8 cellular contexts compared by ENCODE assay signal in the genomic region with DNA sequence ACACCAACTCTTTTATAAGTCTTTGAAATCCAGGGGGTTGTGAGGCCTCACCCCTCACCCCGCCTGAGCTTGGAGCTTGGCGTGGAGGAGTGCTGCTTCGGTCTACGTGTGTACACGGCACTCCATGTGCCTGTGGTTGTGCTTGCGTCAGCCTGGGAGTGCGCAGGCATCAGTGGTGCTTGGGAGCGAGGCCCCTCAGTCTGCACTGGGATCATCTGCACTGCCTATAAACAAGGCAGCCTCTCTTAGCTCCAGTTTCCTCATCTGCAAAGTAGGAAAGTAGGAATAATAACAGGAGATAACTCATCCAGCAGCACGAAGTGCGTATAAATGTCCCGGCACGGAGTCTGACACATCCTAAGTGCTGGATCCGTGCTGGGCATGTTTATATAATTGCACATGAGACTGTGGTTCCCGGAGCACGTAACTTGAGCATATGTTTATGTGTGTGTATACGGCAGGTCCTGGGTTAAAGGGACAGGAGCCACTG. TPM values are rescaled to one million over a fixed set of nuclear protein-coding genes. Genes with fewer than 3 reads are reported as not detected.
A peak's percentile ranks its signal among the peaks of the same experiment; 100 is the strongest.
DNase-seq lines count a peak whose midpoint lies in the region; ATAC-seq, FAIRE-seq and TF ChIP-seq lines count a peak whose summit lies in the region.

No MANE protein-coding gene starts in this region.

- H3K27ac ChIP-seq in liver (ENCODE audit: low read depth in 1 of 2, low read length in 2 of 2) (peak overlapping the region; percentile 69 to 84), HepG2 (ENCODE audit: extremely low read length, insufficient read depth, low read length) (no peak overlapping the region), mucosa of rectum (ENCODE audit: low read depth in 2 of 2, low read length in 2 of 2) (peak overlapping the region; percentile 81 to 91), tibial artery (peak overlapping the region; percentile 99 to 100)

- no peaks in the 10 kb centered on the region for H3K9me3 ChIP-seq in liver (ENCODE audit: control insufficient read depth in 4 of 4, low read length in 3 of 4)
- H3K9me3 ChIP-seq in HepG2 (ENCODE audit: low read length), result no peaks in the 10 kb centered on the region
- H3K9me3 ChIP-seq in mucosa of rectum (ENCODE audit: control insufficient read depth in 2 of 2, low read length in 2 of 2), result no peaks in the 10 kb centered on the region
- no peaks in the 10 kb centered on the region for H3K9me3 ChIP-seq in tibial artery

- H3K9ac ChIP-seq in liver (ENCODE audit: low read depth in 1 of 2, low read length in 2 of 2), result peak overlapping the region; percentile 66 to 69
- no peak overlapping the region for H3K9ac ChIP-seq in HepG2 (ENCODE audit: insufficient read depth, low read depth, low read length)
- H3K9ac ChIP-seq in mucosa of rectum (ENCODE audit: low read depth in 1 of 2, low read length in 2 of 2), result peak overlapping the region; percentile 61 to 78

- peak overlapping the region; percentile 94 for H3K4me3 Mint-ChIP-seq in activated CD4-positive, alpha-beta T cell treated with anti-CD3 and anti-CD28 coated beads, Interleukin-2, amount 10 ng/mL, durations not matched to agents 7 days and 5 days
- no peak overlapping the region for H3K4me3 Mint-ChIP-seq in Calu3 (ENCODE audit: low read depth, unreplicated experiment)

- ATAC-seq in HepG2, result no peak
- peak; percentile 6 for ATAC-seq in HG03571 (IDR thresholded peaks at IDR 0.05; ENCODE audit: unreplicated experiment)

- POLR2A ChIA-PET in HepG2 (lab: Yijun Ruan, JAX), result no interaction called here
- POLR2A ChIA-PET in activated CD4-positive, alpha-beta T cell treated with anti-CD3 and anti-CD28 coated beads, Interleukin-2, amount 10 ng/mL, durations not matched to agents 7 days and 5 days (lab: Charles Lee), result no interaction called here

- no peaks in the 10 kb centered on the region for H3K79me2 ChIP-seq in HepG2 (ENCODE audit: insufficient read depth, low read length)

- H3K4me3 ChIP-seq in liver (ENCODE audit: low read depth in 1 of 3, low read length in 3 of 3), result peak overlapping the region in 2 of 3 donors; percentile 61 to 67
- no peak overlapping the region for H3K4me3 ChIP-seq in HepG2 (replicated peaks in 1 of 3; ENCODE audit: insufficient read depth in 1 of 3, low read depth in 2 of 3, low read length in 3 of 3)
- H3K4me3 ChIP-seq in mucosa of rectum (ENCODE audit: low read length in 2 of 2), result peak overlapping the region; percentile 66 to 79
- peak overlapping the region; percentile 85 to 92 for H3K4me3 ChIP-seq in tibial artery

- H4K20me1 ChIP-seq in HepG2 (ENCODE audit: insufficient read depth, low read length), result no peaks in the 10 kb centered on the region

- peaks cover 52% of the 10 kb centered on the region for H3K4me1 Mint-ChIP-seq in activated CD4-positive, alpha-beta T cell treated with anti-CD3 and anti-CD28 coated beads, Interleukin-2, amount 10 ng/mL, durations not matched to agents 7 days and 5 days
- H3K4me1 Mint-ChIP-seq in Calu3 (ENCODE audit: low read depth, unreplicated experiment), result no peaks in the 10 kb centered on the region

- H3K36me3 Mint-ChIP-seq in activated CD4-positive, alpha-beta T cell treated with anti-CD3 and anti-CD28 coated beads, Interleukin-2, amount 10 ng/mL, durations not matched to agents 7 days and 5 days (ENCODE audit: low read depth), result peaks cover 43% of the 10 kb centered on the region
- H3K36me3 Mint-ChIP-seq in Calu3 (ENCODE audit: insufficient read depth, unreplicated experiment), result no peaks in the 10 kb centered on the region

- peak overlapping the region; percentile 99 for H3K27ac Mint-ChIP-seq in activated CD4-positive, alpha-beta T cell treated with anti-CD3 and anti-CD28 coated beads, Interleukin-2, amount 10 ng/mL, durations not matched to agents 7 days and 5 days
- no peak overlapping the region for H3K27ac Mint-ChIP-seq in Calu3 (ENCODE audit: unreplicated experiment)

- in situ Hi-C loops in HepG2 (cut with HindIII; ENCODE audit: extremely low pct_ligation_motif_present, low pct_unique_long_range_greater_than_20kb), result no loop called here

- BruUV-seq in HepG2 (replicated peaks; lab: Mats Ljungman, UMichigan) (no TSS peak), Calu3 (replicated peaks; lab: Mats Ljungman, UMichigan) (no TSS peak)

- CTCF ChIA-PET in HepG2 (lab: Yijun Ruan, JAX; ENCODE audit: low intra/inter-chr PET ratio, low total read pairs) (no interaction called here), Calu3 (lab: Charles Lee) (no interaction called here)
- CTCF ChIA-PET in activated CD4-positive, alpha-beta T cell treated with anti-CD3 and anti-CD28 coated beads, Interleukin-2, amount 10 ng/mL, durations not matched to agents 7 days and 5 days (lab: Charles Lee), result interaction anchor here (0.9 to 1.3 kb wide), 3 partner anchors 8 to 105 kb away, joined by 3 read pairs; no protein-coding TSS in a partner anchor

- H2AFZ ChIP-seq in HepG2 (ENCODE audit: low read length), result no peak overlapping the region

- TF ChIP-seq RAD21 in liver (IDR thresholded peaks at IDR 0.05) (no peak), HepG2 (CRISPR knock-in tag; IDR thresholded peaks at IDR 0.05) (no peak)

- H3K4me1 ChIP-seq in liver (ENCODE audit: control insufficient read depth in 4 of 4, insufficient read depth in 4 of 4, low read length in 3 of 4), result peaks cover 6 to 22% (median 10%) of the 10 kb centered on the region in 4 donors
- H3K4me1 ChIP-seq in HepG2 (ENCODE audit: insufficient read depth, low read length), result no peaks in the 10 kb centered on the region
- H3K4me1 ChIP-seq in mucosa of rectum (ENCODE audit: control insufficient read depth in 2 of 2, insufficient read depth in 2 of 2, low read length in 2 of 2), result peaks cover 13 to 14% of the 10 kb centered on the region in 2 donors
- peaks cover 0 to 64% (median 50%) of the 10 kb centered on the region in 4 donors for H3K4me1 ChIP-seq in tibial artery

- WGBS in liver, result 49% methylated on average over 16 of the region's 16 CpGs
- WGBS in HepG2 (ENCODE audit: low lambda C conversion rate), result 72% methylated on average over 16 of the region's 16 CpGs

- H3K9me3 Mint-ChIP-seq in activated CD4-positive, alpha-beta T cell treated with anti-CD3 and anti-CD28 coated beads, Interleukin-2, amount 10 ng/mL, durations not matched to agents 7 days and 5 days, result no peaks in the 10 kb centered on the region
- peaks cover 4% of the 10 kb centered on the region for H3K9me3 Mint-ChIP-seq in Calu3 (ENCODE audit: low read depth, unreplicated experiment)

- no peak for DNase-seq in HepG2 (ENCODE audit: low spot score)
- peak; percentile 44 for DNase-seq in activated CD4-positive, alpha-beta T cell treated with anti-CD3 and anti-CD28 coated beads, Interleukin-2, amount 10 ng/mL, durations not matched to agents 7 days and 5 days
- DNase-seq in effector CD8-positive, alpha-beta T cell (lab: John Stamatoyannopoulos, UW), result peak; percentile 44
- peak; percentile 67 to 92 for DNase-seq in tibial artery
- DNase-seq in Calu3, result no peak

- no peak for TF ChIP-seq POLR2A in HepG2 (IDR thresholded peaks at IDR 0.05; ENCODE audit: insufficient read depth in 1 of 2, low read depth in 2 of 2, low read length in 2 of 2)

- FAIRE-seq in HepG2 (lab: Jason Lieb, UNC), result no peak

- intact Hi-C loops in HepG2 (cut with micrococcal nuclease; ENCODE audit: unreplicated experiment) (no loop called here), tibial artery (cut with DNase I; ENCODE audit: low total_unique reads) (loop anchor here (10.0 kb wide), 1 partner anchor 418 kb away; no protein-coding TSS in a partner anchor), Calu3 (cut with micrococcal nuclease; ENCODE audit: unreplicated experiment) (no loop called here)

- H3K27me3 ChIP-seq in liver (ENCODE audit: control insufficient read depth in 4 of 4, insufficient read depth in 4 of 4, low read length in 3 of 4), result no peaks in the 10 kb centered on the region
- H3K27me3 ChIP-seq in HepG2 (ENCODE audit: control insufficient read depth in 1 of 2, insufficient read depth in 2 of 2, low read length in 2 of 2), result peaks cover 6 to 58% of the 10 kb centered on the region in 2 experiments
- no peaks in the 10 kb centered on the region for H3K27me3 ChIP-seq in mucosa of rectum (ENCODE audit: control insufficient read depth in 2 of 2, insufficient read depth in 2 of 2, low read length in 2 of 2)
- no peaks in the 10 kb centered on the region for H3K27me3 ChIP-seq in tibial artery

- TF ChIP-seq EP300 in HepG2 (IDR thresholded peaks at IDR 0.05; ENCODE audit: low read depth in 2 of 2, low read length in 2 of 2) (no peak), HepG2 (CRISPR knock-in tag; IDR thresholded peaks at IDR 0.05; ENCODE audit: borderline replicate concordance) (no peak)

- no peak overlapping the region for H3K4me2 ChIP-seq in HepG2 (ENCODE audit: low read depth, low read length)

- H3K36me3 ChIP-seq in liver (ENCODE audit: control insufficient read depth in 4 of 4, insufficient read depth in 3 of 4, low read depth in 1 of 4, low read length in 3 of 4) (no peaks in the 10 kb centered on the region), HepG2 (replicated peaks in 1 of 2; ENCODE audit: control insufficient read depth in 1 of 2, insufficient read depth in 2 of 2, low read length in 2 of 2) (no peaks in the 10 kb centered on the region), mucosa of rectum (ENCODE audit: control insufficient read depth in 2 of 2, insufficient read depth in 2 of 2, low read length in 2 of 2) (no peaks in the 10 kb centered on the region), tibial artery (peaks cover 0 to 4% (median 0%) of the 10 kb centered on the region in 3 donors)

- TF ChIP-seq CTCF in liver (IDR thresholded peaks at IDR 0.05; ENCODE audit: low read depth, low read length, missing input control) (no peak), HepG2 (CRISPR knock-in tag; IDR thresholded peaks at IDR 0.05) (no peak), tibial artery (IDR thresholded peaks at IDR 0.05) (no peak), Calu3 (IDR thresholded peaks at IDR 0.05; ENCODE audit: unreplicated experiment) (no peak)

- H3K27me3 Mint-ChIP-seq in activated CD4-positive, alpha-beta T cell treated with anti-CD3 and anti-CD28 coated beads, Interleukin-2, amount 10 ng/mL, durations not matched to agents 7 days and 5 days, result no peaks in the 10 kb centered on the region
- no peaks in the 10 kb centered on the region for H3K27me3 Mint-ChIP-seq in Calu3 (ENCODE audit: unreplicated experiment)

RNA-seq across cellular contexts. Expression of gene GYPC, which starts 1.2 kb away (rescaled TPM):
- 100 to 1,000 TPM in 1 of 2 donors, 1 to 10 TPM in 1; 8.7 to 419 TPM for total RNA-seq in liver
- polyA plus RNA-seq in liver, result 10 to 100 TPM in 1 of 2 donors, 1 to 10 TPM in 1; 9.3 to 15.2 TPM
- not detected in 2 replicates for total RNA-seq in HepG2 (2016; rRNA removed; fragmentation: Illumina TruSeq; extraction: Trizol)
- not detected in 2 replicates for total RNA-seq in HepG2 (2016; cell fraction: cytosol; rRNA removed; fragmentation: Illumina TruSeq; extraction: Trizol; ENCODE audit: low read depth)
- not detected in 2 replicates for total RNA-seq in HepG2 (2016; cell fraction: insoluble cytoplasmic fraction; rRNA removed; fragmentation: Illumina TruSeq; extraction: Trizol)
- total RNA-seq in HepG2 (2016; cell fraction: membrane; rRNA removed; fragmentation: Illumina TruSeq; extraction: Trizol), result not detected in 2 replicates
- not detected in 2 replicates for total RNA-seq in HepG2 (2016; cell fraction: nucleus; rRNA removed; fragmentation: Illumina TruSeq; extraction: Trizol)
- 0.09 TPM in 1 of 2 replicates, not detected in the other for polyA plus RNA-seq in HepG2 (2011; rRNA removed)
- polyA plus RNA-seq in HepG2 (2011; cell fraction: cytosol; rRNA removed), result not detected in 2 replicates
- not detected in 2 replicates for polyA plus RNA-seq in HepG2 (2011; cell fraction: nucleus; rRNA removed)
- polyA plus RNA-seq in HepG2 (2012), result not detected in 2 replicates
- not detected in 2 replicates for polyA plus RNA-seq in HepG2 (2016; cell fraction: cytosol; fragmentation: Illumina TruSeq; extraction: Trizol; ENCODE audit: low read depth)
- polyA plus RNA-seq in HepG2 (2016; cell fraction: insoluble cytoplasmic fraction; fragmentation: Illumina TruSeq; extraction: Trizol; ENCODE audit: low read depth), result not detected in 2 replicates
- not detected in 2 replicates for polyA plus RNA-seq in HepG2 (2016; cell fraction: membrane; fragmentation: Illumina TruSeq; extraction: Trizol; ENCODE audit: low read depth)
- polyA plus RNA-seq in HepG2 (2016; cell fraction: nucleus; fragmentation: Illumina TruSeq; extraction: Trizol; ENCODE audit: insufficient read depth, low read depth), result not detected in 2 replicates
- 1.8 and 3.2 TPM in 2 replicates for polyA minus RNA-seq in HepG2 (2011; rRNA and poly(A)+ RNA removed; ENCODE audit: low replicate concordance)
- polyA minus RNA-seq in HepG2 (2011; cell fraction: cytosol; rRNA and poly(A)+ RNA removed), result not detected in 2 replicates
- not detected in 2 replicates for polyA minus RNA-seq in HepG2 (2011; cell fraction: nucleus; rRNA and poly(A)+ RNA removed)
- 100 to 1,000 TPM; 149 to 161 TPM for total RNA-seq in activated CD4-positive, alpha-beta T cell treated with anti-CD3 and anti-CD28 coated beads, Interleukin-2, amount 10 ng/mL, durations not matched to agents 7 days and 5 days
- total RNA-seq in Calu3 (2022), result not detected in 2 replicates

Comparison
In these comparisons a context has a peak if more than half of its experiments do, and no peak if none do; other contexts are left out.
1. H3K4me3 ChIP-seq: peak in liver (2 of 3), mucosa of rectum (2 of 2) and tibial artery (2 of 2); none in HepG2 (0 of 3).
2. DNase-seq: peak in activated CD4-positive, alpha-beta T cell treated with anti-CD3 and anti-CD28 coated beads, Interleukin-2, amount 10 ng/mL, durations not matched to agents 7 days and 5 days (single experiment), effector CD8-positive, alpha-beta T cell (single experiment) and tibial artery (2 of 2); none in HepG2 (single experiment) and Calu3 (single experiment).